Comparison of ENCODE assay signal across 8 cellular contexts in the genomic region with DNA sequence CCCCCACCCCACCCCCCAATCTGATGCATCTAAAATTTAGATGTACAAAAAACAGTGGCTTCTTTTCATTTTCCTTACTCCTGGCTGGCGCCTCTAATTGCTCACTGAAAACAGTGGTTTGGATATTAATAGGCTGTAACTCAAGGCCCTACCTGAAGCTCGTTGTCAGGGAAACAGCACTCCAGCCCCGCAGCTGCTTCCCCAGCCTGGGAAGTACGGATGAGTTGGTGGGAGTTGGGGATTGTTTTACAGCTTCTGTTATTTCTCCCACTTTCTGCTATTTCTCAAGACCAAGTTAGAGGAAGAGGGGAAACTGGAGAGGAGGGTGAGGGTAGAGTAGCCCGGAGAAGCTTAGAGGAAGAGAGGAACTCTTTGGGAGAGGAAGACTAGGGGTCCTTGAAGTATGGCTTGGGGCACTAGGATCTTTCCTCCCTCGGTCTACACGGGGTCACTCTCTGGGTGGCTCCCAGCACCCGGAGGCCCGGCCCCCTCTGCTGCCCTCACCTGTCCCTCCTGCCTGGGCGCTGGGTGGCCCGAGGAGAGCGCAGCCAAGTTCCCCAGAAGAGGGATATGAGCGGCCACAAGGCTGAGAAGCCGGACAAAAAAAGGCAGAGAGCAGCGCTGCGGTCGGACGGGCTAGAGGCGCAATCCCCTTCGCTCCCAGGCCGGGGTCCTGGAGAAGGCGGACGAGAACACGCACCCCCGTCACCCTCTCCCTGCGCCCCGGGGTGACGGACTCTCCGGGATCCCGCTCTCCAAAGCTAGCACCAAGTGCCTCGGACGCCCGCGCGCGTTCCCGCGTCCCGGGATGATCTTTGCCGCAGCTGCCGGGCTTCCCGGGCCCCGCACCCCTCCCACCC. TPM values are rescaled to one million over a fixed set of nuclear protein-coding genes. Genes with fewer than 3 reads are reported as not detected.
DNase-seq lines count a peak whose midpoint lies in the region; ATAC-seq, FAIRE-seq and TF ChIP-seq lines count a peak whose summit lies in the region.

No MANE protein-coding gene starts in this region.

- H3K9me3 Mint-ChIP-seq in activated CD4-positive, alpha-beta T cell treated with anti-CD3 and anti-CD28 coated beads, Interleukin-2, amount 10 ng/mL, durations not matched to agents 24 days and 14 days, result no peaks in the 10 kb centered on the region
- no peaks in the 10 kb centered on the region for H3K9me3 Mint-ChIP-seq in endothelial cell (ENCODE audit: unreplicated experiment)
- H3K9me3 Mint-ChIP-seq in osteocyte (ENCODE audit: unreplicated experiment), result no peaks in the 10 kb centered on the region

- TF ChIP-seq CTCF in endothelial cell (IDR thresholded peaks at IDR 0.05; ENCODE audit: unreplicated experiment), result no peak
- no peak for TF ChIP-seq CTCF in osteocyte (IDR thresholded peaks at IDR 0.05)

- no peak overlapping the region for H3K27ac Mint-ChIP-seq in activated CD4-positive, alpha-beta T cell treated with anti-CD3 and anti-CD28 coated beads, Interleukin-2, amount 10 ng/mL, durations not matched to agents 24 days and 14 days
- H3K27ac Mint-ChIP-seq in endothelial cell (ENCODE audit: unreplicated experiment) (no peak overlapping the region), osteocyte (ENCODE audit: unreplicated experiment) (no peak overlapping the region)

- ATAC-seq in GM19351 (IDR thresholded peaks at IDR 0.05; ENCODE audit: unreplicated experiment), result no peak

- FAIRE-seq in urothelium cell line (lab: Jason Lieb, UNC), result no peak

- DNase-seq in activated CD4-positive, alpha-beta T cell treated with anti-CD3 and anti-CD28 coated beads, Interleukin-2, amount 10 ng/mL, durations not matched to agents 24 days and 14 days, result no peak
- DNase-seq in activated CD4-positive, alpha-beta T cell treated with anti-CD3 and anti-CD28 coated beads, Interleukin-2, amount 50 U/mL, for 1 hour, result no peak
- peak; percentile 85 for DNase-seq in NCI-H748 (lab: John Stamatoyannopoulos, UW; ENCODE audit: unreplicated experiment)
- peak; percentile 31 for DNase-seq in endothelial cell (ENCODE audit: low spot score)
- DNase-seq in osteocyte (ENCODE audit: extremely low spot score, unreplicated experiment), result no peak
- DNase-seq in urothelium cell line (ENCODE audit: low spot score), result no peak
- DNase-seq in stimulated activated CD4-positive, alpha-beta T cell treated with anti-CD3 and anti-CD28 coated beads, Interleukin-1b, Interleukin-23, amount 100 ng/mL, for 48 hours, result no peak

- intact Hi-C loops in activated CD4-positive, alpha-beta T cell treated with anti-CD3 and anti-CD28 coated beads, Interleukin-2, amount 10 ng/mL, durations not matched to agents 24 days and 14 days (cut with micrococcal nuclease), result no loop called here

- peaks cover 12% of the 10 kb centered on the region for H3K4me1 Mint-ChIP-seq in activated CD4-positive, alpha-beta T cell treated with anti-CD3 and anti-CD28 coated beads, Interleukin-2, amount 10 ng/mL, durations not matched to agents 24 days and 14 days
- peaks cover 2% of the 10 kb centered on the region for H3K4me1 Mint-ChIP-seq in endothelial cell (ENCODE audit: unreplicated experiment)
- H3K4me1 Mint-ChIP-seq in osteocyte (ENCODE audit: unreplicated experiment), result peaks cover 3% of the 10 kb centered on the region

- H3K36me3 Mint-ChIP-seq in activated CD4-positive, alpha-beta T cell treated with anti-CD3 and anti-CD28 coated beads, Interleukin-2, amount 10 ng/mL, durations not matched to agents 24 days and 14 days (ENCODE audit: low read depth), result no peaks in the 10 kb centered on the region
- H3K36me3 Mint-ChIP-seq in endothelial cell (ENCODE audit: low read depth, unreplicated experiment), result no peaks in the 10 kb centered on the region
- peaks cover 2% of the 10 kb centered on the region for H3K36me3 Mint-ChIP-seq in osteocyte (ENCODE audit: unreplicated experiment)

- H3K4me3 Mint-ChIP-seq in activated CD4-positive, alpha-beta T cell treated with anti-CD3 and anti-CD28 coated beads, Interleukin-2, amount 10 ng/mL, durations not matched to agents 24 days and 14 days, result peak overlapping the region; percentile 58
- H3K4me3 Mint-ChIP-seq in endothelial cell (ENCODE audit: unreplicated experiment) (peak overlapping the region; percentile 38), osteocyte (ENCODE audit: unreplicated experiment) (peak overlapping the region; percentile 65)

- peaks cover 78% of the 10 kb centered on the region for H3K27me3 Mint-ChIP-seq in activated CD4-positive, alpha-beta T cell treated with anti-CD3 and anti-CD28 coated beads, Interleukin-2, amount 10 ng/mL, durations not matched to agents 24 days and 14 days
- H3K27me3 Mint-ChIP-seq in endothelial cell (ENCODE audit: unreplicated experiment) (peaks cover 12% of the 10 kb centered on the region), osteocyte (ENCODE audit: unreplicated experiment) (peaks cover 82% of the 10 kb centered on the region)

RNA-seq across cellular contexts. Expression of a gene that starts 0.7 kb away (rescaled TPM):
- not detected in 2 replicates for total RNA-seq in activated CD4-positive, alpha-beta T cell treated with anti-CD3 and anti-CD28 coated beads, Interleukin-2, amount 10 ng/mL, durations not matched to agents 24 days and 14 days
- total RNA-seq in endothelial cell (ENCODE audit: unreplicated experiment), result 0.08 TPM
- 0.26 and 0.35 TPM in 2 replicates for total RNA-seq in osteocyte

RNA-seq across cellular contexts. Expression of a gene that starts 35.2 kb away (rescaled TPM):
- 53.5 and 54.9 TPM in 2 replicates for total RNA-seq in activated CD4-positive, alpha-beta T cell treated with anti-CD3 and anti-CD28 coated beads, Interleukin-2, amount 10 ng/mL, durations not matched to agents 24 days and 14 days
- total RNA-seq in endothelial cell (ENCODE audit: unreplicated experiment) (36.2 TPM), osteocyte (51.6 and 53.1 TPM in 2 replicates)

Comparison
In these comparisons a context has a peak if more than half of its experiments do, and no peak if none do; other contexts are left out.
1. DNase-seq: peak in NCI-H748 (single experiment) and endothelial cell (single experiment); none in activated CD4-positive, alpha-beta T cell treated with anti-CD3 and anti-CD28 coated beads, Interleukin-2, amount 10 ng/mL, durations not matched to agents 24 days and 14 days (single experiment), activated CD4-positive, alpha-beta T cell treated with anti-CD3 and anti-CD28 coated beads, Interleukin-2, amount 50 U/mL, for 1 hour (single experiment), osteocyte (single experiment), urothelium cell line (single experiment) and stimulated activated CD4-positive, alpha-beta T cell treated with anti-CD3 and anti-CD28 coated beads, Interleukin-1b, Interleukin-23, amount 100 ng/mL, for 48 hours (single experiment).
2. Peak in every context shown above with its lines, with median percentiles within 50 percentile points of each other: H3K4me3 Mint-ChIP-seq.